Comparison of ENCODE assay signal across 12 cellular contexts in the genomic region with DNA sequence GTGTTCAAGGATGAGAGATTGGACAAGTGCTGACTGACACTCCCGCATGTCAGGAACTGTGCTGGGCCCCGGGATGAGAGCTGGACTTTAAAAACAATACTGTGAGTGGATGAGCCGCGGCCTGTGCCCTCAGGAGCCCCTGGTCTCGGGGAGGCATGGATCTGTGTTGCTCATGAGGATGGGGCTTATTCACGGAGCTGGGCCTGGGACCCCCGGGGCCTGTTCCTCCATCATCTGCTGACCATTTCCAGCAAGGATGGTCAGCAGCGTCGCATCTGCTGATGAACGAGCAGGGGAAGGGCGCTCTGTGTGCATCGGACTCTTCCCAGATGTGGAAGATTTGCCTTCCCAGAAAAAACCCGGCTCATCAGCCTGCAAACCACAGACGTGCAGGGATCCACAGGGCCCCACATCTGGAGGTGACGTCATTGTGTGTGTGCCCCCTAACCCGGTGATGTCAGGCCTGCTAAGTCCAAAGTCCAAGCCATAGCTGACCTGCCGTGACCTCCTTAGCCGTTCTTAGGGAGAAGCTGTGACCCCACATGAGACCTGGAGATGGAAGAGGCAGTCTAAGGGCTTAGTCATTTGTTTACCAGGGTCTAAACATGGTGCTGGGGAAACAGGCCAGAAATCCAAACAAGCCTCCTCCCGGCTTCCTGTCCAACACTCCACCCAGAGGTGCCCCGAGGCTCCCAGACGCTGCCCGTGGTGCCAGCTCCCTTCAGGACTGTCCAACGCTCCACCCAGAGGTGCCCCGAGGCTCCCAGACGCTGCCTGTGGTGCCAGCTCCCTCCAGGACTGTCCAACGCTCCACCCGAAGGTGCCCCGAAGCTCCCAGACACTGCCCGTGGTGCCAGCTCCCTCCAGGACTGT.
A peak's percentile ranks its signal among the peaks of the same experiment; 100 is the strongest.
DNase-seq lines count a peak whose midpoint lies in the region; ATAC-seq and TF ChIP-seq lines count a peak whose summit lies in the region.
"Had no signal": no experiment of that assay in that cellular context is flagged by ENCODE, and none has a peak within 500 bp of the region (broad histone marks: within the 10 kb centered on the region; RNA-seq: fewer than 3 reads in every experiment).

No MANE protein-coding gene starts in this region.

- H3K4me1 Mint-ChIP-seq in MCF 10A (ENCODE audit: insufficient read depth, unreplicated experiment), result peaks cover 5% of the 10 kb centered on the region

- POLR2A ChIA-PET in MCF 10A (lab: Yijun Ruan, JAX), result interaction anchor here (0.6 kb wide), 2 partner anchors 24 to 968 kb away, joined by 3 read pairs; no protein-coding TSS in a partner anchor

- TF ChIP-seq POLR2A in breast epithelium (IDR thresholded peaks at IDR 0.05), result no peak
- TF ChIP-seq POLR2A in vagina (IDR thresholded peaks at IDR 0.05), result no peak

- no peaks in the 10 kb centered on the region for H3K27me3 Mint-ChIP-seq in MCF 10A (ENCODE audit: insufficient read depth, unreplicated experiment)

- no peak for ATAC-seq in activated CD4-positive, CD25-positive, alpha-beta regulatory T cell treated with anti-CD3 and anti-CD28 coated beads, Interleukin-2, amount 50 U/mL, for 24 hours
- ATAC-seq in HG03457 (IDR thresholded peaks at IDR 0.05; ENCODE audit: unreplicated experiment) (no peak), GM21528 (IDR thresholded peaks at IDR 0.05; ENCODE audit: low FRiP score, unreplicated experiment) (no peak)

- no peak overlapping the region for H3K9ac ChIP-seq in mammary epithelial cell (ENCODE audit: insufficient read depth, low read length)
- no peak overlapping the region for H3K9ac ChIP-seq in liver (ENCODE audit: low read depth in 1 of 2, low read length in 2 of 2)

- no peaks in the 10 kb centered on the region for H3K36me3 Mint-ChIP-seq in MCF 10A (ENCODE audit: insufficient read depth, unreplicated experiment)

- H3K27me3 ChIP-seq in mammary epithelial cell (ENCODE audit: insufficient read depth, low read length) (peaks cover 2% of the 10 kb centered on the region), breast epithelium (no peaks in the 10 kb centered on the region), liver (ENCODE audit: control insufficient read depth in 4 of 4, insufficient read depth in 4 of 4, low read length in 3 of 4) (peaks cover 0 to 10% (median 0%) of the 10 kb centered on the region in 4 donors), vagina (no peaks in the 10 kb centered on the region)

- 77% methylated on average over 24 of the region's 29 CpGs for WGBS in mammary epithelial cell (ENCODE audit: low coverage, missing lambda C conversion rate)
- WGBS in liver, result 82% methylated on average over 29 of the region's 29 CpGs

- in situ Hi-C loops in mammary epithelial cell (cut with MboI; ENCODE audit: low sequenced_read_pairs in 2 of 2), result no loop called here

- H2AFZ ChIP-seq in mammary epithelial cell (ENCODE audit: low read depth, low read length), result no peak overlapping the region

- H3K4me2 ChIP-seq in mammary epithelial cell (ENCODE audit: insufficient read depth, low read depth, low read length), result no peak overlapping the region

- H3K27ac Mint-ChIP-seq in MCF 10A (ENCODE audit: low read depth, unreplicated experiment), result no peak overlapping the region

- no peaks in the 10 kb centered on the region for H3K79me2 ChIP-seq in mammary epithelial cell (ENCODE audit: insufficient read depth, low read length)

- TF ChIP-seq CTCF in MCF 10A (IDR thresholded peaks at IDR 0.05; ENCODE audit: unreplicated experiment) (no peak), mammary epithelial cell (conservative IDR thresholded peaks at IDR 0.05 in 1 of 2, IDR thresholded peaks at IDR 0.05 in 1 of 2; ENCODE audit: extremely low read depth in 1 of 2, insufficient read depth in 1 of 2, low read depth in 1 of 2, low read length in 2 of 2) (no peak), breast epithelium (IDR thresholded peaks at IDR 0.05) (no peak), liver (IDR thresholded peaks at IDR 0.05; ENCODE audit: low read depth, low read length, missing input control) (no peak), vagina (IDR thresholded peaks at IDR 0.05) (no peak)

- H3K4me3 Mint-ChIP-seq in MCF 10A (ENCODE audit: unreplicated experiment), result no peak overlapping the region
- H3K4me3 Mint-ChIP-seq: nephron had no signal

- intact Hi-C loops in MCF 10A (cut with micrococcal nuclease) (no loop called here), mammary epithelial cell (cut with micrococcal nuclease) (no loop called here), breast epithelium (cut with DNase I; ENCODE audit: low total_unique reads) (no loop called here), vagina (cut with DNase I) (no loop called here)

- no peaks in the 10 kb centered on the region for H3K9me3 Mint-ChIP-seq in MCF 10A (ENCODE audit: unreplicated experiment)
- H3K9me3 Mint-ChIP-seq: nephron had no signal

- H3K27ac ChIP-seq in mammary epithelial cell (ENCODE audit: insufficient read depth, low read depth, low read length) (no peak overlapping the region), breast epithelium (peak overlapping the region; percentile 75 to 89), liver (ENCODE audit: low read depth in 1 of 2, low read length in 2 of 2) (peak overlapping the region; percentile 48 to 79), vagina (peak overlapping the region; percentile 18)

- H3K36me3 ChIP-seq in mammary epithelial cell (ENCODE audit: insufficient read depth, low read length), result no peaks in the 10 kb centered on the region
- no peaks in the 10 kb centered on the region for H3K36me3 ChIP-seq in breast epithelium
- H3K36me3 ChIP-seq in liver (ENCODE audit: control insufficient read depth in 4 of 4, insufficient read depth in 3 of 4, low read depth in 1 of 4, low read length in 3 of 4), result no peaks in the 10 kb centered on the region
- no peaks in the 10 kb centered on the region for H3K36me3 ChIP-seq in vagina

- BruUV-seq in MCF 10A (replicated peaks; lab: Mats Ljungman, UMichigan) (no TSS peak), mammary epithelial cell (replicated peaks; lab: Mats Ljungman, UMichigan) (no TSS peak)

- H4K20me1 ChIP-seq in mammary epithelial cell (ENCODE audit: insufficient read depth, low read length), result no peaks in the 10 kb centered on the region

- no peak overlapping the region for H3K4me3 ChIP-seq in mammary epithelial cell (replicated peaks in 1 of 3; ENCODE audit: insufficient read depth in 1 of 3, low read depth in 2 of 3, low read length in 3 of 3)
- H3K4me3 ChIP-seq in breast epithelium, result no peak overlapping the region
- no peak overlapping the region for H3K4me3 ChIP-seq in liver (ENCODE audit: low read depth in 1 of 3, low read length in 3 of 3)
- H3K4me3 ChIP-seq in vagina, result no peak overlapping the region

- CTCF ChIA-PET in MCF 10A (lab: Yijun Ruan, JAX), result interaction anchor here (0.6 to 1.0 kb wide), 4 partner anchors 12 to 638 kb away, joined by 3 read pairs; no protein-coding TSS in a partner anchor
- CTCF ChIA-PET in mammary epithelial cell (lab: Charles Lee; ENCODE audit: low non-redundant PET), result interaction anchor here (0.6 to 1.1 kb wide), 3 partner anchors 25 to 1315 kb away, joined by 3 to 4 read pairs (median 4); no protein-coding TSS in a partner anchor

- dilution Hi-C loops in mammary epithelial cell (cut with HindIII; ENCODE audit: low sequenced_read_pairs), result no loop called here

- no peaks in the 10 kb centered on the region for H3K4me1 ChIP-seq in mammary epithelial cell (ENCODE audit: insufficient read depth, low read length)
- H3K4me1 ChIP-seq in breast epithelium, result no peaks in the 10 kb centered on the region
- H3K4me1 ChIP-seq in liver (ENCODE audit: control insufficient read depth in 4 of 4, insufficient read depth in 4 of 4, low read length in 3 of 4), result no peaks in the 10 kb centered on the region
- peaks cover 26% of the 10 kb centered on the region for H3K4me1 ChIP-seq in vagina

- H3K9me3 ChIP-seq in mammary epithelial cell (replicated peaks; ENCODE audit: insufficient read depth, low read length) (peaks cover 4% of the 10 kb centered on the region), breast epithelium (no peaks in the 10 kb centered on the region), liver (ENCODE audit: control insufficient read depth in 4 of 4, low read length in 3 of 4) (no peaks in the 10 kb centered on the region), vagina (no peaks in the 10 kb centered on the region)

- peak; percentile 54 for DNase-seq in MCF 10A (ENCODE audit: unreplicated experiment)
- DNase-seq in mammary epithelial cell, result no peak
- DNase-seq in breast epithelium (ENCODE audit: low spot score in 2 of 2), result no peak
- no peak for DNase-seq in vagina (ENCODE audit: extremely low spot score in 2 of 2)
- DNase-seq: foreskin melanocyte, NCI-H1436, NCI-H748 treated with DMSO at 0.1 percent for 48 hours had no signal

- no peak for TF ChIP-seq RAD21 in liver (IDR thresholded peaks at IDR 0.05)

TF ChIP-seq in liver, 16 proteins besides CTCF, POLR2A, EP300 and RAD21:
- TF ChIP-seq RXRA (IDR thresholded peaks at IDR 0.05) (peak; percentile 24 to 34), HNF4G (IDR thresholded peaks at IDR 0.05) (no peak), YY1 (IDR thresholded peaks at IDR 0.05) (no peak), NR2F2 (IDR thresholded peaks at IDR 0.05) (peak; percentile 83), EGR1 (IDR thresholded peaks at IDR 0.05; ENCODE audit: low read depth in 2 of 2) (no peak)
- TF ChIP-seq, protein P1, sequence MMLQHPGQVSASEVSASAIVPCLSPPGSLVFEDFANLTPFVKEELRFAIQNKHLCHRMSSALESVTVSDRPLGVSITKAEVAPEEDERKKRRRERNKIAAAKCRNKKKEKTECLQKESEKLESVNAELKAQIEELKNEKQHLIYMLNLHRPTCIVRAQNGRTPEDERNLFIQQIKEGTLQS (IDR thresholded peaks at IDR 0.05), result no peak
